27 cellular contexts compared by ENCODE assay signal in the genomic region with DNA sequence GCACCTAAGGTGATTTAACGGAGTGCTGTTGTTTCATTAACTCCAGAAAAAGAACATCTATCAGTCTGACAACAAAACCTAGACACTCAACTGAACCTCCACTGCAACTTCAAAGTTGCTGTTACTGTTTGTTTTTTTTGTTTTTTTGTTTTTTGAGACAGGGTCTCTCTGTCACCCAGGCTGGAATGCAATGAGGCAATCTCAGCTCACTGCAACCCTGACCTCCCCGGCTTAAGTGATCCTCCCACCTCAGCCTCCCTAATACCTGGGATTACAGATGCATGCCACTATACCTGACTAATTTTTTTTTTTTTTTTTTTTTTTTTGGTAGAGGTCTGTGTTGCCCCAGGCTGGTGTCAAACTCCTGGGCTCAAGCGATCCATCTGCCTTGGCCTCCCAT.
DNase-seq lines count a peak whose midpoint lies in the region; ATAC-seq and TF ChIP-seq lines count a peak whose summit lies in the region.
"Had no signal": no experiment of that assay in that cellular context is flagged by ENCODE, and none has a peak within 500 bp of the region (broad histone marks: within the 10 kb centered on the region; RNA-seq: fewer than 3 reads in every experiment).

No MANE protein-coding gene starts in this region.

- H3K36me3 Mint-ChIP-seq in WTC11 (peaks cover 55% of the 10 kb centered on the region), naive B cell (peaks cover 11 to 19% of the 10 kb centered on the region in 2 donors)

- H3K27ac Mint-ChIP-seq in WTC11 (no peak overlapping the region), naive B cell (peak overlapping the region in 4 of 6 donors; percentile 27 to 73 (median 44))
- H3K27ac Mint-ChIP-seq: activated CD4-positive, alpha-beta memory T cell treated with anti-CD3 and anti-CD28 coated beads for 36 hours; GM23338 had no signal

- POLR2A ChIA-PET in WTC11 (lab: Charles Lee): interaction anchor here (0.7 kb wide), 1 partner anchor 8 kb away, joined by 3 read pairs; no protein-coding TSS in a partner anchor

- ATAC-seq in left ventricle myocardium superior (no peak), WTC11 (no peak), naive B cell (ENCODE audit: low read depth in 2 of 2) (no peak), lower lobe of right lung (no peak)

- DNase-seq in cardiac muscle cell (ENCODE audit: low read depth in 1 of 2, low spot score in 1 of 2) (no peak), left ventricle myocardium superior (no peak), WTC11 (ENCODE audit: low spot score) (no peak), naive B cell (no peak), CD1c-positive myeloid dendritic cell (ENCODE audit: extremely low spot score) (no peak), lower lobe of right lung (no peak), SKM-1 (lab: John Stamatoyannopoulos, UW; ENCODE audit: unreplicated experiment) (no peak), epidermal melanocyte (ENCODE audit: insufficient read length, low spot score) (no peak)
- DNase-seq: activated CD4-positive, alpha-beta memory T cell treated with anti-CD3 and anti-CD28 coated beads for 36 hours; activated CD4-positive, CD25-positive, alpha-beta regulatory T cell treated with anti-CD3 and anti-CD28 coated beads, Interleukin-2, amount 50 U/mL, for 72 hours; activated naive CD8-positive, alpha-beta T cell treated with anti-CD3 and anti-CD28 coated beads, Interleukin-2, amount 10 ng/mL, durations not matched to agents 7 days and 5 days; Caco-2; dermis blood vessel endothelial cell; DMS79 treated with DMSO at 0.1 percent for 48 hours; GF-D8; NCI-H1436; NCI-H2081 treated with DMSO at 0.1 percent for 48 hours; NCI-H774; stimulated activated CD4-positive, alpha-beta T cell treated with anti-CD3 and anti-CD28 coated beads, Interleukin-2, amount 100 ng/mL, for 48 hours; T-helper 1 cell; uterus had no signal

- H3K4me1 ChIP-seq in cardiac muscle cell (ENCODE audit: low read depth) (peaks cover 6% of the 10 kb centered on the region), lower lobe of right lung (peaks cover 25% of the 10 kb centered on the region)
- H3K4me1 ChIP-seq: Caco-2, parathyroid adenoma, uterus had no signal

- H3K4me3 Mint-ChIP-seq in WTC11 (no peak overlapping the region), naive B cell (no peak overlapping the region)
- H3K4me3 Mint-ChIP-seq: activated CD4-positive, alpha-beta memory T cell treated with anti-CD3 and anti-CD28 coated beads for 36 hours; activated naive CD8-positive, alpha-beta T cell treated with anti-CD3 and anti-CD28 coated beads, Interleukin-2, amount 10 ng/mL, durations not matched to agents 7 days and 5 days; central memory CD8-positive, alpha-beta T cell; GM23338 had no signal

- H3K27ac ChIP-seq in cardiac muscle cell: peak overlapping the region; percentile 47
- H3K27ac ChIP-seq in lower lobe of right lung: no peak overlapping the region
- H3K27ac ChIP-seq: HL-60, parathyroid adenoma, RWPE1, uterus had no signal

- peaks cover 37% of the 10 kb centered on the region for H3K36me3 ChIP-seq in cardiac muscle cell
- H3K36me3 ChIP-seq in lower lobe of right lung: peaks cover 45% of the 10 kb centered on the region
- H3K36me3 ChIP-seq: uterus had no signal

- no peaks in the 10 kb centered on the region for H3K27me3 ChIP-seq in cardiac muscle cell
- no peaks in the 10 kb centered on the region for H3K27me3 ChIP-seq in lower lobe of right lung (ENCODE audit: low read depth)
- H3K27me3 ChIP-seq: right atrium auricular region, uterus had no signal

- intact Hi-C loops in left ventricle myocardium superior (cut with micrococcal nuclease) (loop anchor here (5.0 to 10.0 kb wide), 2 partner anchors 52 to 90 kb away; partner anchors contain the start of gene PUM1), lower lobe of right lung (cut with DNase I) (no loop called here)

- H3K9me3 Mint-ChIP-seq in WTC11: no peaks in the 10 kb centered on the region
- no peaks in the 10 kb centered on the region for H3K9me3 Mint-ChIP-seq in naive B cell
- H3K9me3 Mint-ChIP-seq: activated CD4-positive, alpha-beta memory T cell treated with anti-CD3 and anti-CD28 coated beads for 36 hours; activated naive CD8-positive, alpha-beta T cell treated with anti-CD3 and anti-CD28 coated beads, Interleukin-2, amount 10 ng/mL, durations not matched to agents 7 days and 5 days; central memory CD8-positive, alpha-beta T cell; GM23338 had no signal

- no peak for TF ChIP-seq CTCF in cardiac muscle cell (IDR thresholded peaks at IDR 0.05; ENCODE audit: low read depth, low read length)
- no peak for TF ChIP-seq CTCF in WTC11 (IDR thresholded peaks at IDR 0.05)
- TF ChIP-seq CTCF in lower lobe of right lung (IDR thresholded peaks at IDR 0.05): no peak

- H3K27me3 Mint-ChIP-seq in WTC11 (ENCODE audit: low read depth) (no peaks in the 10 kb centered on the region), naive B cell (no peaks in the 10 kb centered on the region)
- H3K27me3 Mint-ChIP-seq: activated CD4-positive, alpha-beta memory T cell treated with anti-CD3 and anti-CD28 coated beads for 36 hours; activated naive CD8-positive, alpha-beta T cell treated with anti-CD3 and anti-CD28 coated beads, Interleukin-2, amount 10 ng/mL, durations not matched to agents 7 days and 5 days; central memory CD8-positive, alpha-beta T cell had no signal

- CTCF ChIA-PET in WTC11 (lab: Charles Lee): no interaction called here

- H3K4me3 ChIP-seq in cardiac muscle cell: no peak overlapping the region
- H3K4me3 ChIP-seq in lower lobe of right lung: no peak overlapping the region
- H3K4me3 ChIP-seq: GM23338, right atrium auricular region, uterus had no signal

- no peaks in the 10 kb centered on the region for H3K9me3 ChIP-seq in cardiac muscle cell (ENCODE audit: low read depth)
- H3K9me3 ChIP-seq in lower lobe of right lung: no peaks in the 10 kb centered on the region
- H3K9me3 ChIP-seq: Caco-2, right atrium auricular region, uterus had no signal

- H3K4me1 Mint-ChIP-seq in WTC11 (peaks cover 11% of the 10 kb centered on the region; the same call in 1 of the 2 replicates), naive B cell (peaks cover 27 to 33% (median 27%) of the 10 kb centered on the region in 3 donors)

TF ChIP-seq in WTC11, 78 proteins besides CTCF, POLR2A, EP300 and RAD21:
- no peak for TF ChIP-seq FOXJ3 (CRISPR knock-in tag; IDR thresholded peaks at IDR 0.05; ENCODE audit: borderline replicate concordance)
- TF ChIP-seq ZNF232 (CRISPR knock-in tag; IDR thresholded peaks at IDR 0.05): no peak
- TF ChIP-seq ZNF219 (CRISPR knock-in tag; IDR thresholded peaks at IDR 0.05; ENCODE audit: borderline replicate concordance): no peak
- TF ChIP-seq, protein P1, sequence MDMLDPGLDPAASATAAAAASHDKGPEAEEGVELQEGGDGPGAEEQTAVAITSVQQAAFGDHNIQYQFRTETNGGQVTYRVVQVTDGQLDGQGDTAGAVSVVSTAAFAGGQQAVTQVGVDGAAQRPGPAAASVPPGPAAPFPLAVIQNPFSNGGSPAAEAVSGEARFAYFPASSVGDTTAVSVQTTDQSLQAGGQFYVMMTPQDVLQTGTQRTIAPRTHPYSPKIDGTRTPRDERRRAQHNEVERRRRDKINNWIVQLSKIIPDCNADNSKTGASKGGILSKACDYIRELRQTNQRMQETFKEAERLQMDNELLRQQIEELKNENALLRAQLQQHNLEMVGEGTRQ (CRISPR knock-in tag; IDR thresholded peaks at IDR 0.05): no peak
- no peak for TF ChIP-seq ZBTB21 (CRISPR knock-in tag; IDR thresholded peaks at IDR 0.05; ENCODE audit: borderline replicate concordance)
- TF ChIP-seq ERG (CRISPR knock-in tag; IDR thresholded peaks at IDR 0.05): no peak
- TF ChIP-seq GABPB1 (CRISPR knock-in tag; IDR thresholded peaks at IDR 0.05): peak; percentile 57
